1 cellular context compared by ENCODE assay signal in genomic region chr1:116880952-116881351, GRCh38.
TF ChIP-seq lines count a peak whose summit lies in the region.

No MANE protein-coding gene starts in this region.

TF ChIP-seq in K562, 482 proteins besides CTCF, POLR2A, EP300 and RAD21:
- no peak for TF ChIP-seq CREB1 (IDR thresholded peaks at IDR 0.05)
- TF ChIP-seq CREB1 (CRISPR knock-in tag; IDR thresholded peaks at IDR 0.05), result no peak
- TF ChIP-seq ZNF316 (IDR thresholded peaks at IDR 0.05), result peak; percentile 50
- peak; percentile 36; the same call in 1 of the 2 replicates for TF ChIP-seq C11orf30 (IDR thresholded peaks at IDR 0.05; ENCODE audit: low read depth)
- TF ChIP-seq ZBTB26 (CRISPR knock-in tag; IDR thresholded peaks at IDR 0.05), result no peak
- no peak for TF ChIP-seq ELF1 (tag; IDR thresholded peaks at IDR 0.05)
